In the genomic region with DNA sequence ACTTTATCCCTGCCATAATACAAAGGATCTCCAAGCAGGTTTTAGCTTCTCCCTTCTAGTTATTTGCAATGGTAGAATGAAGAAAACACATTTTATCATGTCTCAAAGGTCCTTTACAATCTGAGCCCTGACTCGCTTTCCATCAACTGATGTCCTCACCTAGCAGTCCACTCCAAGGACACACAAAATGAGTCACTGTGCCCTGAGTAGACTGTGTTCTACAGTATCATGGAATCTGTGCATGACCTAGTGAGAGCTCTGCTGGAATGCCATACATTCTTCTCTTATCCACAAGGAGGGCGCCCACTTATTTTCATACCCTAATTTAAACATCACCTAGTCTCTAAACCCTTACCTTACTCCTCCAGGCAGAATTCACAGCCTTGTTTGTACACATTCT, we compare ENCODE assay signal across 1 cellular context.
TF ChIP-seq lines count a peak whose summit lies in the region.

No MANE protein-coding gene starts in this region.

TF ChIP-seq in HepG2, 621 proteins besides CTCF, POLR2A, EP300 and RAD21 (continued from another document):
- TF ChIP-seq RXRB (CRISPR knock-in tag; IDR thresholded peaks at IDR 0.05; ENCODE audit: borderline replicate concordance) (no peak), ETV6 (CRISPR knock-in tag; conservative IDR thresholded peaks at IDR 0.05) (no peak), ZFP37 (CRISPR knock-in tag; IDR thresholded peaks at IDR 0.05; ENCODE audit: borderline replicate concordance) (no peak), PHF20 (CRISPR knock-in tag; IDR thresholded peaks at IDR 0.05) (no peak)
TF ChIP-seq in HepG2: peak in this region for 0.
